Comparison of ENCODE assay signal across 9 cellular contexts in the genomic region with DNA sequence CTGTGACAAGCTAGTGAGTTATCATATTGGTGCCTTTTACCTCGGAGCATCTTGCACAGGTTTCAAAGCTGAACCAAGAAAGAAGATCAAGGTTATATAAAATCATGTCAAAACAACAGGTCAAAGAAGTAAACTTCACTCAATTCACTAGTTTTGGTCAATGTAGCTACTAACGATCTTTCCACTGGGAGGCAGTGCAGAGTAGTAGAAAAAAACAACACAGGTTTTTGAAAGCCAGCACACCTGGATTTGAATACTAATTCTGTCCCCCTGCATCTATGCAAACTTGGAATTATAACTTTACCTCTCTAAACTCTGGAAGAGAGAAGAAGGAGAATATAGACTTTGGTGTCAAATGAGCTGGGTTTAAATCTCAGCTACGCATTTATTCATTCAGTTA.
DNase-seq lines count a peak whose midpoint lies in the region; ATAC-seq and TF ChIP-seq lines count a peak whose summit lies in the region.
"Had no signal": no experiment of that assay in that cellular context is flagged by ENCODE, and none has a peak within 500 bp of the region (broad histone marks: within the 10 kb centered on the region; RNA-seq: fewer than 3 reads in every experiment).

No MANE protein-coding gene starts in this region.

- H3K9me3 ChIP-seq in cardiac muscle cell (ENCODE audit: low read depth) (no peaks in the 10 kb centered on the region), upper lobe of right lung (no peaks in the 10 kb centered on the region)

- H3K27me3 ChIP-seq in cardiac muscle cell (no peaks in the 10 kb centered on the region), upper lobe of right lung (no peaks in the 10 kb centered on the region)

- peak; percentile 41 for TF ChIP-seq CTCF in cardiac muscle cell (IDR thresholded peaks at IDR 0.05; ENCODE audit: low read depth, low read length)
- peak; percentile 48 for TF ChIP-seq CTCF in fibroblast of mammary gland (conservative IDR thresholded peaks at IDR 0.05; ENCODE audit: control insufficient read depth, insufficient read depth, low read depth, low read length)
- TF ChIP-seq CTCF in upper lobe of right lung (IDR thresholded peaks at IDR 0.05): peak; percentile 32

- H3K27ac ChIP-seq in cardiac muscle cell: no peak overlapping the region
- H3K27ac ChIP-seq in upper lobe of right lung: no peak overlapping the region

- H3K36me3 ChIP-seq in cardiac muscle cell: no peaks in the 10 kb centered on the region
- H3K36me3 ChIP-seq in upper lobe of right lung: no peaks in the 10 kb centered on the region

- ATAC-seq in Right ventricle myocardium inferior (no peak), upper lobe of right lung (no peak)

- no peak overlapping the region for H3K4me3 ChIP-seq in cardiac muscle cell
- no peak overlapping the region for H3K4me3 ChIP-seq in fibroblast of mammary gland (ENCODE audit: control insufficient read depth, low read depth, low read length)
- no peak overlapping the region for H3K4me3 ChIP-seq in upper lobe of right lung

- H3K4me1 ChIP-seq in cardiac muscle cell (ENCODE audit: low read depth): peaks cover 3% of the 10 kb centered on the region
- H3K4me1 ChIP-seq in upper lobe of right lung: no peaks in the 10 kb centered on the region

- DNase-seq in cardiac muscle cell (ENCODE audit: low read depth in 1 of 2, low spot score in 1 of 2): peak; percentile 6 to 8
- DNase-seq in Right ventricle myocardium inferior (ENCODE audit: missing footprints): no peak
- peak; percentile 6 for DNase-seq in NCI-H526 treated with DMSO at 0.1 percent for 48 hours (lab: John Stamatoyannopoulos, UW)
- DNase-seq in fibroblast of mammary gland (ENCODE audit: low read depth): peak; percentile 17
- no peak for DNase-seq in upper lobe of right lung
- no peak for DNase-seq in stimulated activated CD4-positive, alpha-beta T cell treated with anti-CD3 and anti-CD28 coated beads, Interleukin-4, amount 100 ng/mL, for 24 hours
- DNase-seq in activated T-cell treated with anti-CD3 and anti-CD28 coated beads for 4 hours: no peak
- no peak for DNase-seq in DMS79 (lab: John Stamatoyannopoulos, UW)
- DNase-seq: stimulated activated CD4-positive, alpha-beta T cell treated with anti-CD3 and anti-CD28 coated beads, Interleukin-1b, Interleukin-23, amount 100 ng/mL, for 48 hours had no signal

- intact Hi-C loops in Right ventricle myocardium inferior (cut with DNase I): loop anchor here (5.0 kb wide), 1 partner anchor 322 kb away; no protein-coding TSS in a partner anchor
- intact Hi-C loops in upper lobe of right lung (cut with DNase I): no loop called here

Comparison
In these comparisons a context has a peak if more than half of its experiments do, and no peak if none do; other contexts are left out.
1. DNase-seq: peak in cardiac muscle cell (2 of 2), NCI-H526 treated with DMSO at 0.1 percent for 48 hours (single experiment) and fibroblast of mammary gland (single experiment); none in Right ventricle myocardium inferior (single experiment), upper lobe of right lung (single experiment), stimulated activated CD4-positive, alpha-beta T cell treated with anti-CD3 and anti-CD28 coated beads, Interleukin-4, amount 100 ng/mL, for 24 hours (single experiment), activated T-cell treated with anti-CD3 and anti-CD28 coated beads for 4 hours (single experiment) and DMS79 (single experiment).
2. Peak in every context shown above with its lines, with median percentiles within 50 percentile points of each other: CTCF ChIP-seq.